In the genomic region with DNA sequence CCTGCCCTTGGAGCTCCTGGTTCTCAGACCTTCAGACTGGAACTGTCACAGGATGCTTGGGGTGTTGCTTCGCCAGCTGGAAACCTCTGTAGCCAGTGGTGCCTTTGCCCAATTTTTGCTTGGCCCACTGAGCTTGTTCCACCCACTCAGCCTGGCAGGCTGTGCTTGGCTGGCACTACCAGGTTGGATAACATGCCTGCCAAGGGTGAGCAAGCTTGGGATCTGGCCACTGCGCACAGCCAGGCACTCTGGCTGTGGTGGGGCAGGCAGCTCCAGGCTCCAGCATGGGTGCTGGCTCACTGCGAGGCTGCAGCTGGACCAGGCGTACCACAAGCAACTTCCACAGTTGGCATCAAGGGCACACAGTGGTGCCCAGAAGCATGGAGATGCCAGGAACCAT, we compare ENCODE assay signal across 13 cellular contexts.
DNase-seq lines count a peak whose midpoint lies in the region; ATAC-seq, FAIRE-seq and TF ChIP-seq lines count a peak whose summit lies in the region.
"Had no signal": no experiment of that assay in that cellular context is flagged by ENCODE, and none has a peak within 500 bp of the region (broad histone marks: within the 10 kb centered on the region; RNA-seq: fewer than 3 reads in every experiment).

No MANE protein-coding gene starts in this region.

- H3K27ac ChIP-seq in right atrium auricular region (no peak overlapping the region), heart right ventricle (no peak overlapping the region), kidney (ENCODE audit: low read depth in 2 of 2, low read length in 2 of 2) (no peak overlapping the region), psoas muscle (no peak overlapping the region), testis (no peak overlapping the region)
- H3K27ac ChIP-seq: 22Rv1; BLaER1 treated with 17β-estradiol and CSF1 and Interleukin-3, amounts not matched to agents 10 nM and 100 nM had no signal

- ATAC-seq in Right ventricle myocardium inferior: peak; percentile 91
- peak; percentile 29 to 90 (median 66) for ATAC-seq in heart right ventricle
- ATAC-seq in psoas muscle: peak; percentile 15 to 69 (median 58)
- ATAC-seq in HG03095 (IDR thresholded peaks at IDR 0.05; ENCODE audit: unreplicated experiment): no peak

- intact Hi-C loops in Right ventricle myocardium inferior (cut with DNase I): loop anchor here (10.0 kb wide), 1 partner anchor 1076 kb away; no protein-coding TSS in a partner anchor
- intact Hi-C loops in heart right ventricle (cut with DNase I): loop anchor here in 1 of 10 donors (10.0 kb wide), 1 partner anchor 1076 kb away; no protein-coding TSS in a partner anchor
- intact Hi-C loops in kidney (cut with DNase I): no loop called here
- intact Hi-C loops in psoas muscle (cut with DNase I): no loop called here
- intact Hi-C loops in testis (cut with DNase I; ENCODE audit: low total_unique reads): no loop called here

- H3K4me1 ChIP-seq in right atrium auricular region (no peaks in the 10 kb centered on the region), heart right ventricle (no peaks in the 10 kb centered on the region), kidney (ENCODE audit: control insufficient read depth in 1 of 2, insufficient read depth in 1 of 2, low read depth in 1 of 2, low read length in 2 of 2) (no peaks in the 10 kb centered on the region), psoas muscle (no peaks in the 10 kb centered on the region), testis (no peaks in the 10 kb centered on the region)
- H3K4me1 ChIP-seq: BLaER1 treated with 17β-estradiol and CSF1 and Interleukin-3, amounts not matched to agents 10 nM and 100 nM had no signal

- no peak for TF ChIP-seq POLR2A in testis (IDR thresholded peaks at IDR 0.05)

- TF ChIP-seq CTCF in right atrium auricular region (IDR thresholded peaks at IDR 0.05) (no peak), heart right ventricle (IDR thresholded peaks at IDR 0.05) (no peak), kidney (IDR thresholded peaks at IDR 0.05; ENCODE audit: borderline replicate concordance, extremely low read depth, insufficient read depth) (no peak), psoas muscle (IDR thresholded peaks at IDR 0.05) (no peak), testis (IDR thresholded peaks at IDR 0.05) (no peak), progenitor cell of endocrine pancreas (IDR thresholded peaks at IDR 0.05; ENCODE audit: unreplicated experiment) (no peak)

- H3K9me3 ChIP-seq in right atrium auricular region (no peaks in the 10 kb centered on the region), heart right ventricle (no peaks in the 10 kb centered on the region), kidney (ENCODE audit: control insufficient read depth in 1 of 2, low read length in 2 of 2) (no peaks in the 10 kb centered on the region), psoas muscle (no peaks in the 10 kb centered on the region), testis (no peaks in the 10 kb centered on the region)
- H3K9me3 ChIP-seq: BLaER1 treated with 17β-estradiol and CSF1 and Interleukin-3, amounts not matched to agents 10 nM and 100 nM had no signal

- no peaks in the 10 kb centered on the region for H3K4me1 Mint-ChIP-seq in progenitor cell of endocrine pancreas (ENCODE audit: low read depth)
- H3K4me1 Mint-ChIP-seq: CD4-positive, CD25-positive, alpha-beta regulatory T cell had no signal

- no peak overlapping the region for H3K27ac Mint-ChIP-seq in progenitor cell of endocrine pancreas
- H3K27ac Mint-ChIP-seq: CD4-positive, CD25-positive, alpha-beta regulatory T cell had no signal

- no peaks in the 10 kb centered on the region for H3K27me3 Mint-ChIP-seq in progenitor cell of endocrine pancreas
- H3K27me3 Mint-ChIP-seq: CD4-positive, CD25-positive, alpha-beta regulatory T cell had no signal

- no peaks in the 10 kb centered on the region for H3K36me3 Mint-ChIP-seq in progenitor cell of endocrine pancreas (ENCODE audit: insufficient read depth)
- H3K36me3 Mint-ChIP-seq: CD4-positive, CD25-positive, alpha-beta regulatory T cell had no signal

- no peak for FAIRE-seq in kidney (lab: Jason Lieb, UNC)

- no peak overlapping the region for H3K9ac ChIP-seq in kidney (ENCODE audit: low read length in 2 of 2)
- H3K9ac ChIP-seq: BLaER1 treated with 17β-estradiol and CSF1 and Interleukin-3, amounts not matched to agents 10 nM and 100 nM had no signal

- H3K36me3 ChIP-seq in right atrium auricular region (no peaks in the 10 kb centered on the region), heart right ventricle (no peaks in the 10 kb centered on the region), kidney (ENCODE audit: control insufficient read depth in 1 of 2, insufficient read depth in 2 of 2, low read length in 2 of 2) (no peaks in the 10 kb centered on the region), psoas muscle (ENCODE audit: insufficient read depth in 1 of 2, low read depth in 1 of 2) (no peaks in the 10 kb centered on the region), testis (ENCODE audit: low read depth, missing control alignments) (no peaks in the 10 kb centered on the region)
- H3K36me3 ChIP-seq: BLaER1 treated with 17β-estradiol and CSF1 and Interleukin-3, amounts not matched to agents 10 nM and 100 nM had no signal

- DNase-seq in Right ventricle myocardium inferior (ENCODE audit: missing footprints) (no peak), right atrium auricular region (ENCODE audit: low spot score) (no peak), heart right ventricle (peak in 1 of 2 donors; percentile 38), kidney (peak; percentile 51), psoas muscle (peak in 1 of 2 donors; percentile 57), testis (no peak), progenitor cell of endocrine pancreas (ENCODE audit: low spot score, unreplicated experiment) (no peak)
- DNase-seq: Calu3; CD4-positive, CD25-positive, alpha-beta regulatory T cell; DMS 273 treated with DMSO at 0.1 percent for 48 hours had no signal

- H3K9me3 Mint-ChIP-seq in progenitor cell of endocrine pancreas (ENCODE audit: low read depth): no peaks in the 10 kb centered on the region

- no peaks in the 10 kb centered on the region for H3K27me3 ChIP-seq in right atrium auricular region
- no peaks in the 10 kb centered on the region for H3K27me3 ChIP-seq in heart right ventricle
- no peaks in the 10 kb centered on the region for H3K27me3 ChIP-seq in psoas muscle (ENCODE audit: insufficient read depth in 3 of 3, low read length in 2 of 3)
- no peaks in the 10 kb centered on the region for H3K27me3 ChIP-seq in testis
- H3K27me3 ChIP-seq: BLaER1 treated with 17β-estradiol and CSF1 and Interleukin-3, amounts not matched to agents 10 nM and 100 nM had no signal

- WGBS in heart right ventricle, 2 donors: 66% methylated on average over 4 of the region's 4 CpGs
- WGBS in psoas muscle, 3 donors: 31 to 43% (median 38%) methylated on average over 4 of the region's 4 CpGs
- WGBS in testis, 2 donors: 95 to 100% methylated on average over 1 to 4 of the region's 4 CpGs

- H3K4me3 ChIP-seq in right atrium auricular region: no peak overlapping the region
- H3K4me3 ChIP-seq in heart right ventricle: no peak overlapping the region
- H3K4me3 ChIP-seq in kidney (ENCODE audit: low read length in 2 of 2): no peak overlapping the region
- no peak overlapping the region for H3K4me3 ChIP-seq in psoas muscle
- H3K4me3 ChIP-seq in testis: no peak overlapping the region
- H3K4me3 ChIP-seq: BLaER1 treated with 17β-estradiol and CSF1 and Interleukin-3, amounts not matched to agents 10 nM and 100 nM had no signal

- no peak overlapping the region for H3K4me3 Mint-ChIP-seq in progenitor cell of endocrine pancreas (ENCODE audit: low read depth)
- H3K4me3 Mint-ChIP-seq: CD4-positive, CD25-positive, alpha-beta regulatory T cell had no signal
